ENCODE assay signal across 19 cellular contexts in genomic region chr16:83212301-83212841, GRCh38.
DNase-seq lines count a peak whose midpoint lies in the region; ATAC-seq and TF ChIP-seq lines count a peak whose summit lies in the region.
"Had no signal": no experiment of that assay in that cellular context is flagged by ENCODE, and none has a peak within 500 bp of the region (broad histone marks: within the 10 kb centered on the region; RNA-seq: fewer than 3 reads in every experiment).

No MANE protein-coding gene starts in this region.

- no peak for TF ChIP-seq CTCF in astrocyte of the spinal cord (IDR thresholded peaks at IDR 0.05; ENCODE audit: low read depth, low read length)
- no peak for TF ChIP-seq CTCF in nephron progenitor cell (IDR thresholded peaks at IDR 0.05)

- DNase-seq in left ventricle myocardium superior (no peak), cardiac septum (ENCODE audit: low spot score) (no peak), astrocyte of the spinal cord (ENCODE audit: low read depth, low spot score) (peak; percentile 26), nephron progenitor cell (no peak), NCI-H345 (lab: John Stamatoyannopoulos, UW) (no peak)
- no peak for DNase-seq in stimulated activated CD4-positive, alpha-beta T cell treated with anti-CD3 and anti-CD28 coated beads, Interleukin-4, amount 100 ng/mL, for 1 hour
- no peak for DNase-seq in activated naive CD4-positive, alpha-beta T cell treated with anti-CD3 and anti-CD28 coated beads, Interleukin-2, amount 50 U/mL, for 16 hours
- DNase-seq: C1 segment of cervical spinal cord; CD4-positive, alpha-beta memory T cell; COR-L47; DMS53; H7; IMR-90; KG1; MG63; NCI-H2029; NCI-H526 treated with DMSO at 0.1 percent for 48 hours; PC-3 had no signal

- in situ Hi-C loops in astrocyte of the spinal cord (cut with HindIII; ENCODE audit: low sequenced_read_pairs) = no loop called here

- ATAC-seq in left ventricle myocardium superior = peak; percentile 53
- ATAC-seq: PC-3 had no signal

- peaks cover 13% of the 10 kb centered on the region for H3K4me1 Mint-ChIP-seq in nephron progenitor cell
- H3K4me1 Mint-ChIP-seq: CD4-positive, alpha-beta memory T cell had no signal

- H3K27ac Mint-ChIP-seq in nephron progenitor cell = peak overlapping the region; percentile 29

- no peak overlapping the region for H3K4me3 ChIP-seq in astrocyte of the spinal cord (ENCODE audit: low read depth, low read length)
- H3K4me3 ChIP-seq: MG63, SJSA1 had no signal

- peaks cover 10% of the 10 kb centered on the region for H3K9me3 Mint-ChIP-seq in nephron progenitor cell

- no peaks in the 10 kb centered on the region for H3K36me3 Mint-ChIP-seq in nephron progenitor cell (ENCODE audit: low read depth)
- H3K36me3 Mint-ChIP-seq: CD4-positive, alpha-beta memory T cell had no signal

- H3K27me3 Mint-ChIP-seq in nephron progenitor cell (ENCODE audit: low read depth, poor library complexity) = peaks cover 5% of the 10 kb centered on the region

- no peak overlapping the region for H3K4me3 Mint-ChIP-seq in nephron progenitor cell
- H3K4me3 Mint-ChIP-seq: CD4-positive, alpha-beta memory T cell had no signal

- intact Hi-C loops in left ventricle myocardium superior (cut with micrococcal nuclease) (no loop called here), cardiac septum (cut with DNase I) (no loop called here)
